In genomic region chr3:174229916-174230315, GRCh38 we compare ENCODE assay signal across 17 cellular contexts.
DNase-seq lines count a peak whose midpoint lies in the region; ATAC-seq, FAIRE-seq and TF ChIP-seq lines count a peak whose summit lies in the region.
"Had no signal": no experiment of that assay in that cellular context is flagged by ENCODE, and none has a peak within 500 bp of the region (broad histone marks: within the 10 kb centered on the region; RNA-seq: fewer than 3 reads in every experiment).

No MANE protein-coding gene starts in this region.

- TF ChIP-seq POLR2A in IMR-90 (IDR thresholded peaks at IDR 0.05; ENCODE audit: low read depth, low read length), result no peak
- no peak for TF ChIP-seq POLR2A in H1 (IDR thresholded peaks at IDR 0.05; ENCODE audit: control extremely low read depth in 1 of 2, low read depth in 2 of 2, low read length in 2 of 2)
- TF ChIP-seq POLR2A in GM18505 (IDR thresholded peaks at IDR 0.05; ENCODE audit: borderline replicate concordance, extremely low read depth, insufficient read depth, insufficient read length), result no peak

- no peak for TF ChIP-seq EP300 in H1 (IDR thresholded peaks at IDR 0.05; ENCODE audit: borderline replicate concordance in 1 of 2, low read depth in 2 of 2, low read length in 2 of 2)

- no peak overlapping the region for H2AK9ac ChIP-seq in IMR-90 (replicated peaks; ENCODE audit: low read depth, low read length, poor library complexity)

- H3K4me2 ChIP-seq in IMR-90 (ENCODE audit: low read depth, low read length), result no peak overlapping the region
- H3K4me2 ChIP-seq in H1 (ENCODE audit: insufficient read depth in 1 of 2, low read depth in 2 of 2, low read length in 2 of 2), result no peak overlapping the region
- H3K4me2 ChIP-seq: SK-N-SH had no signal

- 0 out of 2 replicates have a peak, but pooled peaks have one; percentile 35 for ATAC-seq in IMR-90 (ENCODE audit: low read depth)
- no peak for ATAC-seq in HG02884 (IDR thresholded peaks at IDR 0.05; ENCODE audit: unreplicated experiment)
- no peak for ATAC-seq in GM18505 (IDR thresholded peaks at IDR 0.05; ENCODE audit: unreplicated experiment)
- no peak for ATAC-seq in GM18868 (IDR thresholded peaks at IDR 0.05; ENCODE audit: unreplicated experiment)
- ATAC-seq: HCT116 had no signal

- no TSS peak for BruUV-seq in IMR-90 (replicated peaks; lab: Mats Ljungman, UMichigan)

- no peak overlapping the region for H3K27ac ChIP-seq in IMR-90 (ENCODE audit: insufficient read depth, low read length)
- no peak overlapping the region; the same call in 1 of the 2 replicates for H3K27ac ChIP-seq in H1 (ENCODE audit: low read depth, low read length)
- H3K27ac ChIP-seq in iPS-20b (ENCODE audit: low read length), result peak overlapping the region; percentile 89

- H3K23ac ChIP-seq in IMR-90 (ENCODE audit: low read depth, low read length) (no peak overlapping the region), H1 (ENCODE audit: insufficient read length) (no peak overlapping the region)

- H3K36me3 ChIP-seq in IMR-90 (ENCODE audit: control insufficient read depth, insufficient read depth, low read length), result no peaks in the 10 kb centered on the region
- H3K36me3 ChIP-seq in H1 (ENCODE audit: control insufficient read depth in 2 of 4, insufficient read depth in 4 of 4, low read length in 3 of 4), result no peaks in the 10 kb centered on the region; a peak in 1 of 8 replicates
- H3K36me3 ChIP-seq in iPS-20b (ENCODE audit: insufficient read depth, low read depth, low read length), result no peaks in the 10 kb centered on the region

- no peak overlapping the region for H4K8ac ChIP-seq in IMR-90 (ENCODE audit: low read depth in 2 of 2, low read length in 2 of 2)
- no peak overlapping the region for H4K8ac ChIP-seq in H1 (ENCODE audit: extremely low read depth, insufficient read depth, low read length)

- no peak overlapping the region for H2BK12ac ChIP-seq in H1 (ENCODE audit: low read depth, low read length)

- FAIRE-seq in H1 (lab: Jason Lieb, UNC), result peak; percentile 48
- FAIRE-seq: RCC 7860 had no signal

- intact Hi-C loops in IMR-90 (cut with micrococcal nuclease), result no loop called here

- H2BK15ac ChIP-seq in IMR-90 (ENCODE audit: low read depth, low read length) (no peak overlapping the region), H1 (ENCODE audit: low read length) (no peak overlapping the region)

- H3K9ac ChIP-seq in IMR-90 (ENCODE audit: low read depth, low read length) (no peak overlapping the region), H1 (replicated peaks in 1 of 4; ENCODE audit: extremely low read depth in 1 of 4, low read depth in 3 of 4, low read length in 3 of 4) (no peak overlapping the region), iPS-20b (ENCODE audit: low read depth, low read length) (peak overlapping the region; percentile 70; the same call in 1 of the 2 replicates)
- H3K9ac ChIP-seq: SK-N-SH had no signal

- H4K20me1 ChIP-seq in IMR-90 (ENCODE audit: insufficient read depth, low read length), result no peaks in the 10 kb centered on the region
- H4K20me1 ChIP-seq in H1 (replicated peaks in 1 of 2; ENCODE audit: control insufficient read depth in 1 of 2, insufficient read depth in 2 of 2, low read length in 2 of 2), result no peaks in the 10 kb centered on the region

- no peak overlapping the region for H3K4ac ChIP-seq in IMR-90 (ENCODE audit: low read depth, low read length)
- H3K4ac ChIP-seq in H1 (replicated peaks; ENCODE audit: insufficient read length, low read depth, low read length), result no peak overlapping the region

- in situ Hi-C loops in IMR-90 (cut with MboI; ENCODE audit: low sequenced_read_pairs), result no loop called here

- POLR2A ChIA-PET in IMR-90 (lab: Charles Lee; ENCODE audit: unreplicated experiment) (no interaction called here), H1 (lab: Charles Lee; ENCODE audit: partially characterized antibody) (no interaction called here)

- H2AFZ ChIP-seq in IMR-90 (replicated peaks; ENCODE audit: low read length, poor library complexity), result no peak overlapping the region
- H2AFZ ChIP-seq in H1 (ENCODE audit: low read length), result no peak overlapping the region

- H3K14ac ChIP-seq in IMR-90 (replicated peaks; ENCODE audit: low read depth, low read length), result no peak overlapping the region
- H3K14ac ChIP-seq in H1 (ENCODE audit: insufficient read length), result no peak overlapping the region

- TF ChIP-seq CTCF in IMR-90 (conservative IDR thresholded peaks at IDR 0.05; ENCODE audit: low read depth, low read length) (no peak), H1 (IDR thresholded peaks at IDR 0.05; ENCODE audit: control extremely low read depth in 1 of 3, insufficient read depth in 1 of 3, low read depth in 1 of 3, low read length in 3 of 3) (no peak)

- no peaks in the 10 kb centered on the region for H3K23me2 ChIP-seq in H1 (ENCODE audit: low read depth, low read length)

- H4K91ac ChIP-seq in IMR-90 (ENCODE audit: insufficient read depth, low read depth, low read length), result no peak overlapping the region
- H4K91ac ChIP-seq in H1 (replicated peaks; ENCODE audit: insufficient read length, low read length), result no peak overlapping the region

- TF ChIP-seq RAD21 in IMR-90 (IDR thresholded peaks at IDR 0.05; ENCODE audit: low read length) (no peak), H1 (IDR thresholded peaks at IDR 0.05 in 1 of 2, conservative IDR thresholded peaks at IDR 0.05 in 1 of 2; ENCODE audit: low read depth in 2 of 2, low read length in 2 of 2) (no peak)

- H3K56ac ChIP-seq in IMR-90 (ENCODE audit: extremely low read depth, insufficient read depth, low read length) (no peak overlapping the region), H1 (replicated peaks; ENCODE audit: insufficient read length, low read depth, low read length) (no peak overlapping the region)

- peak; percentile 71 for DNase-seq in EH (ENCODE audit: low read depth)
- DNase-seq in IMR-90, result peak; percentile 4
- no peak for DNase-seq in H1 (ENCODE audit: low read depth in 1 of 2, low spot score in 2 of 2)
- DNase-seq in central memory CD4-positive, alpha-beta T cell, result no peak
- DNase-seq: C1 segment of cervical spinal cord, KG1, NCI-H1048, NCI-H226, NCI-H526, SHP77, SK-N-SH had no signal

- WGBS in IMR-90 (ENCODE audit: extremely low coverage in 2 of 2, insufficient read length in 1 of 2), 2 experiments, result no CpG with 5 or more reads among the region's 2 CpGs
- WGBS in H1 (ENCODE audit: extremely low coverage in 1 of 2, insufficient coverage in 1 of 2, insufficient read length in 1 of 2, insufficient replicate concordance in 2 of 2, low coverage in 1 of 2, low lambda C conversion rate in 2 of 2, missing lambda C conversion rate in 1 of 2), 2 experiments, result 83% methylated on average over 2 of the region's 2 CpGs; no CpG with 5 or more reads in 1 of the 2 experiments

- no peak overlapping the region for H3K18ac ChIP-seq in IMR-90 (ENCODE audit: low read depth, low read length)
- peak overlapping the region; percentile 25 for H3K18ac ChIP-seq in H1 (ENCODE audit: extremely low read depth, low read length)

- H3K4me3 ChIP-seq in IMR-90 (ENCODE audit: insufficient read depth, low read depth, low read length), result no peak overlapping the region
- H3K4me3 ChIP-seq in H1 (ENCODE audit: extremely low read depth in 1 of 4, insufficient read depth in 2 of 4, low read depth in 3 of 4, low read length in 4 of 4), result no peak overlapping the region
- H3K4me3 ChIP-seq in iPS-20b (ENCODE audit: low read length), result no peak overlapping the region

- no peaks in the 10 kb centered on the region for H3K4me1 ChIP-seq in IMR-90 (ENCODE audit: control insufficient read depth, insufficient read depth, low read length)
- peaks cover 7 to 23% (median 16%) of the 10 kb centered on the region in 4 experiments; a peak in 6 of 7 replicates for H3K4me1 ChIP-seq in H1 (replicated peaks in 1 of 4; ENCODE audit: control insufficient read depth in 3 of 4, insufficient read depth in 4 of 4, low read length in 3 of 4)
- H3K4me1 ChIP-seq in iPS-20b (ENCODE audit: insufficient read depth, low read length), result peaks cover 27% of the 10 kb centered on the region; the same call in 1 of the 2 replicates

- H3K79me2 ChIP-seq in H1 (ENCODE audit: control insufficient read depth in 1 of 2, insufficient read depth in 2 of 2, low read length in 2 of 2), result no peaks in the 10 kb centered on the region

- H2BK5ac ChIP-seq in IMR-90 (ENCODE audit: low read depth, low read length, poor library complexity, severe bottlenecking) (no peak overlapping the region), H1 (ENCODE audit: low read depth, low read length) (peak overlapping the region; percentile 75; the same call in 1 of the 2 replicates)

- H3K9me3 ChIP-seq in IMR-90 (ENCODE audit: control insufficient read depth, insufficient read depth, low read length), result no peaks in the 10 kb centered on the region
- H3K9me3 ChIP-seq in H1 (ENCODE audit: insufficient read depth in 2 of 2, low read depth in 1 of 2, low read length in 1 of 2), result peaks cover 4 to 5% of the 10 kb centered on the region in 2 experiments; a peak in 3 of 4 replicates
- no peaks in the 10 kb centered on the region; the same call in 1 of the 2 replicates for H3K9me3 ChIP-seq in iPS-20b (ENCODE audit: insufficient read depth, low read depth, low read length)
- H3K9me3 ChIP-seq: SK-N-SH had no signal

- H4K5ac ChIP-seq in IMR-90 (ENCODE audit: low read depth, low read length), result no peak overlapping the region
- H4K5ac ChIP-seq in H1 (ENCODE audit: insufficient read length, low read depth, low read length), result peak overlapping the region; percentile 35

- no peak overlapping the region for H2BK20ac ChIP-seq in IMR-90 (ENCODE audit: low read depth, low read length)
- H2BK20ac ChIP-seq in H1 (ENCODE audit: low read length), result no peak overlapping the region

- dilution Hi-C loops in IMR-90 (cut with HindIII; ENCODE audit: low sequenced_read_pairs, unreplicated experiment), result no loop called here

- H2BK120ac ChIP-seq in IMR-90 (ENCODE audit: low read depth, low read length), result no peak overlapping the region
- H2BK120ac ChIP-seq in H1 (replicated peaks; ENCODE audit: low read depth, low read length), result peak overlapping the region; percentile 6

- no peaks in the 10 kb centered on the region for H3K27me3 ChIP-seq in IMR-90 (ENCODE audit: control insufficient read depth, insufficient read depth, low read length)
- H3K27me3 ChIP-seq in H1 (replicated peaks in 1 of 4; ENCODE audit: control insufficient read depth in 3 of 4, extremely low read depth in 1 of 4, insufficient read depth in 3 of 4, low read length in 3 of 4), result no peaks in the 10 kb centered on the region
- H3K27me3 ChIP-seq in iPS-20b (ENCODE audit: insufficient read depth, low read length), result no peaks in the 10 kb centered on the region

- H3K79me1 ChIP-seq in IMR-90 (ENCODE audit: low read depth in 1 of 2, low read length in 2 of 2), result no peaks in the 10 kb centered on the region
- H3K79me1 ChIP-seq in H1 (ENCODE audit: low read depth, low read length), result no peaks in the 10 kb centered on the region

- CTCF ChIA-PET in IMR-90 (lab: Yijun Ruan, JAX) (no interaction called here), H1 (lab: Charles Lee; ENCODE audit: partially characterized antibody) (no interaction called here)

- H3K9me1 ChIP-seq in IMR-90 (ENCODE audit: insufficient read depth, low read length), result no peaks in the 10 kb centered on the region

- no peak overlapping the region for H2AK5ac ChIP-seq in IMR-90 (ENCODE audit: low read depth, low read length)
- no peak overlapping the region for H2AK5ac ChIP-seq in H1 (ENCODE audit: low read depth, low read length)

TF ChIP-seq in IMR-90, 13 proteins besides CTCF, POLR2A, EP300 and RAD21 (continues in another document):
- no peak for TF ChIP-seq FOS (IDR thresholded peaks at IDR 0.05; ENCODE audit: low read depth, low read length)

TF ChIP-seq in H1, 55 proteins besides CTCF, POLR2A, EP300 and RAD21 (continues in another document):
- TF ChIP-seq SRF (IDR thresholded peaks at IDR 0.05; ENCODE audit: low read depth, low read length), result peak; percentile 72

Comparison
In these comparisons a context has a peak if more than half of its experiments do, and no peak if none do; other contexts are left out.
1. DNase-seq: peak in EH (single experiment) and IMR-90 (single experiment); none in H1 (0 of 2) and central memory CD4-positive, alpha-beta T cell (single experiment).